13 cellular contexts compared by ENCODE assay signal in genomic region chr4:108783666-108784463, GRCh38. TPM values are rescaled to one million over a fixed set of nuclear protein-coding genes. Genes with fewer than 3 reads are reported as not detected.
DNase-seq lines count a peak whose midpoint lies in the region; ATAC-seq, FAIRE-seq and TF ChIP-seq lines count a peak whose summit lies in the region.
"Had no signal": no experiment of that assay in that cellular context is flagged by ENCODE, and none has a peak within 500 bp of the region (broad histone marks: within the 10 kb centered on the region; RNA-seq: fewer than 3 reads in every experiment).

No MANE protein-coding gene starts in this region.

- H3K36me3 Mint-ChIP-seq in activated T-helper 2 cell treated with anti-CD3 and anti-CD28 coated beads, Interferon-gamma antibody, Interleukin-2, Interleukin-4, amounts not matched to agents 10 μg/mL and 5 μg/mL and 100 μg/mL, durations not matched to agents 14 hours and 24 hours and 36 hours (ENCODE audit: low read depth) = no peaks in the 10 kb centered on the region

- intact Hi-C loops in pancreas (cut with DNase I) (no loop called here), stomach (cut with DNase I; ENCODE audit: low total_unique reads) (no loop called here)
- intact Hi-C loops in activated T-helper 2 cell treated with anti-CD3 and anti-CD28 coated beads, Interferon-gamma antibody, Interleukin-2, Interleukin-4, amounts not matched to agents 10 μg/mL and 5 μg/mL and 100 μg/mL, durations not matched to agents 14 hours and 24 hours and 36 hours (cut with micrococcal nuclease) = no loop called here

- TF ChIP-seq EP300 in stomach (IDR thresholded peaks at IDR 0.05) = no peak

- TF ChIP-seq CTCF in pancreas (IDR thresholded peaks at IDR 0.05) (peak in 2 of 4 donors; percentile 10 to 16), stomach (IDR thresholded peaks at IDR 0.05) (no peak)

- no peaks in the 10 kb centered on the region for H3K9me3 Mint-ChIP-seq in activated T-helper 2 cell treated with anti-CD3 and anti-CD28 coated beads, Interferon-gamma antibody, Interleukin-2, Interleukin-4, amounts not matched to agents 10 μg/mL and 5 μg/mL and 100 μg/mL, durations not matched to agents 14 hours and 24 hours and 36 hours
- H3K9me3 Mint-ChIP-seq: activated T-cell treated with anti-CD3 and anti-CD28 coated beads, Interleukin-2, amount 50 U/mL, for 72 hours had no signal

- H3K36me3 ChIP-seq in pancreas (no peaks in the 10 kb centered on the region), stomach (no peaks in the 10 kb centered on the region)

- TF ChIP-seq POLR2A in GM12891 (IDR thresholded peaks at IDR 0.05; ENCODE audit: low read depth, low read length) (no peak), stomach (IDR thresholded peaks at IDR 0.05) (no peak)

- H3K4me3 Mint-ChIP-seq in activated T-helper 2 cell treated with anti-CD3 and anti-CD28 coated beads, Interferon-gamma antibody, Interleukin-2, Interleukin-4, amounts not matched to agents 10 μg/mL and 5 μg/mL and 100 μg/mL, durations not matched to agents 14 hours and 24 hours and 36 hours (ENCODE audit: low read depth) = no peak overlapping the region
- H3K4me3 Mint-ChIP-seq: activated T-cell treated with anti-CD3 and anti-CD28 coated beads, Interleukin-2, amount 50 U/mL, for 72 hours had no signal

- H3K27ac Mint-ChIP-seq in activated T-helper 2 cell treated with anti-CD3 and anti-CD28 coated beads, Interferon-gamma antibody, Interleukin-2, Interleukin-4, amounts not matched to agents 10 μg/mL and 5 μg/mL and 100 μg/mL, durations not matched to agents 14 hours and 24 hours and 36 hours = no peak overlapping the region
- H3K27ac Mint-ChIP-seq: activated T-cell treated with anti-CD3 and anti-CD28 coated beads, Interleukin-2, amount 50 U/mL, for 72 hours had no signal

- H3K4me1 ChIP-seq in pancreas (peaks cover 0 to 9% (median 0%) of the 10 kb centered on the region in 3 donors), stomach (no peaks in the 10 kb centered on the region)

- H3K9me3 ChIP-seq in pancreas (no peaks in the 10 kb centered on the region), stomach (no peaks in the 10 kb centered on the region)

- H3K4me3 ChIP-seq in pancreas (no peak overlapping the region), stomach (no peak overlapping the region)

- peaks cover 5% of the 10 kb centered on the region for H3K27me3 Mint-ChIP-seq in activated T-helper 2 cell treated with anti-CD3 and anti-CD28 coated beads, Interferon-gamma antibody, Interleukin-2, Interleukin-4, amounts not matched to agents 10 μg/mL and 5 μg/mL and 100 μg/mL, durations not matched to agents 14 hours and 24 hours and 36 hours (ENCODE audit: low read depth)

- H3K27ac ChIP-seq in pancreas = no peak overlapping the region
- H3K27ac ChIP-seq in stomach = no peak overlapping the region
- H3K27ac ChIP-seq: epithelial cell of prostate had no signal

- 17 to 20% methylated on average over 3 of the region's 3 CpGs for WGBS in pancreas, 2 donors
- WGBS in stomach, 5 donors = 35 to 43% (median 40%) methylated on average over 3 of the region's 3 CpGs

- no peaks in the 10 kb centered on the region for H3K4me1 Mint-ChIP-seq in activated T-helper 2 cell treated with anti-CD3 and anti-CD28 coated beads, Interferon-gamma antibody, Interleukin-2, Interleukin-4, amounts not matched to agents 10 μg/mL and 5 μg/mL and 100 μg/mL, durations not matched to agents 14 hours and 24 hours and 36 hours (ENCODE audit: low read depth)

- peak; percentile 23 for FAIRE-seq in endometrium (lab: Jason Lieb, UNC)
- FAIRE-seq in pancreas (lab: Jason Lieb, UNC) = no peak
- FAIRE-seq in GM12891 (lab: Jason Lieb, UNC) = no peak

- peak in 3 of 4 donors; percentile 44 to 79 (median 72) for ATAC-seq in pancreas
- ATAC-seq: activated T-cell treated with anti-CD3 and anti-CD28 coated beads, Interleukin-2, amount 50 U/mL, for 72 hours had no signal

- H3K27me3 ChIP-seq in pancreas (no peaks in the 10 kb centered on the region), stomach (no peaks in the 10 kb centered on the region)

- peak; percentile 35 for DNase-seq in DMS 273 (lab: John Stamatoyannopoulos, UW; ENCODE audit: unreplicated experiment)
- DNase-seq in DMS 273 treated with DMSO at 0.1 percent for 48 hours (lab: John Stamatoyannopoulos, UW) = no peak
- DNase-seq in NCI-H69 (lab: John Stamatoyannopoulos, UW) = peak; percentile 9
- DNase-seq in pancreas = no peak
- no peak for DNase-seq in activated T-helper 2 cell treated with anti-CD3 and anti-CD28 coated beads, Interferon-gamma antibody, Interleukin-2, Interleukin-4, amounts not matched to agents 10 μg/mL and 5 μg/mL and 100 μg/mL, durations not matched to agents 14 hours and 24 hours and 36 hours (ENCODE audit: low spot score)
- DNase-seq in GM12891 (ENCODE audit: insufficient read length, low spot score) = no peak
- DNase-seq in stomach = no peak
- DNase-seq: 8988T; activated T-cell treated with anti-CD3 and anti-CD28 coated beads, Interleukin-2, amount 50 U/mL, for 72 hours; NCI-H2171 had no signal

TF ChIP-seq in GM12891, 5 proteins besides CTCF, POLR2A, EP300 and RAD21:
- TF ChIP-seq SPI1 (IDR thresholded peaks at IDR 0.05; ENCODE audit: low read depth, low read length) = no peak
- no peak for TF ChIP-seq TAF1 (IDR thresholded peaks at IDR 0.05; ENCODE audit: low read depth, low read length)
- no peak for TF ChIP-seq POU2F2 (IDR thresholded peaks at IDR 0.05; ENCODE audit: low read depth, low read length)
- TF ChIP-seq POLR2AphosphoS5 (IDR thresholded peaks at IDR 0.05; ENCODE audit: low read depth, low read length) = no peak
- no peak for TF ChIP-seq PAX5 (IDR thresholded peaks at IDR 0.05; ENCODE audit: insufficient read depth, low read length, severe bottlenecking)

RNA-seq across cellular contexts. Expression of gene ETNPPL, which starts 21.0 kb away (rescaled TPM):
- under 1 TPM in 1 of 6 donors, not detected in 5; 0.25 TPM for total RNA-seq in pancreas
- not detected for polyA plus RNA-seq in pancreas
- not detected in 2 replicates for total RNA-seq in activated T-helper 2 cell treated with anti-CD3 and anti-CD28 coated beads, Interferon-gamma antibody, Interleukin-2, Interleukin-4, amounts not matched to agents 10 μg/mL and 5 μg/mL and 100 μg/mL, durations not matched to agents 14 hours and 24 hours and 36 hours
- polyA plus RNA-seq in GM12891 (2012; ENCODE audit: low read depth, missing spikeins) = not detected
- total RNA-seq in stomach = 1 to 10 TPM in 3 of 5 donors, not detected in 2; 2.0 to 8.5 (median 5.4) TPM
- 10 to 100 TPM in 1 of 3 donors, 1 to 10 TPM in 2; 1.9 to 15.6 (median 4.7) TPM for polyA plus RNA-seq in stomach
- total RNA-seq: activated T-cell treated with anti-CD3 and anti-CD28 coated beads, Interleukin-2, amount 50 U/mL, for 72 hours; T-helper 1 cell treated with Interleukin-12 subunit alpha and Interleukin-12 subunit beta and Interleukin-4 antibody, amounts not matched to agents 30 ng/mL and 1 ng/mL, for 36 hours had no signal

Comparison
In these comparisons a context has a peak if more than half of its experiments do, and no peak if none do; other contexts are left out.
1. DNase-seq: peak in DMS 273 (single experiment) and NCI-H69 (single experiment); none in DMS 273 treated with DMSO at 0.1 percent for 48 hours (single experiment), pancreas (0 of 6), activated T-helper 2 cell treated with anti-CD3 and anti-CD28 coated beads, Interferon-gamma antibody, Interleukin-2, Interleukin-4, amounts not matched to agents 10 μg/mL and 5 μg/mL and 100 μg/mL, durations not matched to agents 14 hours and 24 hours and 36 hours (single experiment), GM12891 (single experiment) and stomach (single experiment).